14 cellular contexts compared by ENCODE assay signal in genomic region chr3:194548346-194549321, GRCh38.
A peak's percentile ranks its signal among the peaks of the same experiment; 100 is the strongest.
DNase-seq lines count a peak whose midpoint lies in the region; ATAC-seq and TF ChIP-seq lines count a peak whose summit lies in the region.
"Had no signal": no experiment of that assay in that cellular context is flagged by ENCODE, and none has a peak within 500 bp of the region (broad histone marks: within the 10 kb centered on the region; RNA-seq: fewer than 3 reads in every experiment).

No MANE protein-coding gene starts in this region.

- 43 to 47% methylated on average over 16 of the region's 16 CpGs for WGBS in thyroid gland, 2 donors

- DNase-seq in Right ventricle myocardium inferior (ENCODE audit: missing footprints) (no peak), cardiac septum (ENCODE audit: low spot score) (no peak), chondrocyte (ENCODE audit: low spot score) (no peak), left kidney (ENCODE audit: low read depth, low spot score) (peak; percentile 40), thyroid gland (peak; percentile 61 to 74), NCI-H2171 treated with DMSO at 0.1 percent for 48 hours (lab: John Stamatoyannopoulos, UW) (no peak), WTC11 (ENCODE audit: low spot score) (no peak)
- DNase-seq: activated B cell treated with CpG ODN at 0.5 μM for 24 hours; CD8-positive, alpha-beta T cell; head of caudate nucleus; KG1; NCI-H2171 had no signal

- H3K4me1 ChIP-seq in thyroid gland: peaks cover 13 to 24% of the 10 kb centered on the region in 2 donors

- POLR2A ChIA-PET in WTC11 (lab: Charles Lee): no interaction called here

- H3K4me3 ChIP-seq in thyroid gland (replicated peaks in 1 of 3): no peak overlapping the region

- no peak for TF ChIP-seq POLR2A in thyroid gland (IDR thresholded peaks at IDR 0.05)

- H3K27ac ChIP-seq in thyroid gland: peak overlapping the region; percentile 45 to 78 (median 70)
- H3K27ac ChIP-seq: neutrophil had no signal

- intact Hi-C loops in Right ventricle myocardium inferior (cut with DNase I) (no loop called here), cardiac septum (cut with DNase I) (no loop called here), thyroid gland (cut with DNase I) (no loop called here)

- H3K4me3 Mint-ChIP-seq in chondrocyte (ENCODE audit: unreplicated experiment): no peak overlapping the region
- no peak overlapping the region for H3K4me3 Mint-ChIP-seq in WTC11
- H3K4me3 Mint-ChIP-seq: activated B cell treated with CpG ODN at 0.5 μM for 24 hours; CD8-positive, alpha-beta T cell had no signal

- ATAC-seq in Right ventricle myocardium inferior: peak; percentile 42
- no peak for ATAC-seq in GM19455 (IDR thresholded peaks at IDR 0.05; ENCODE audit: unreplicated experiment)
- no peak for ATAC-seq in WTC11
- ATAC-seq: CD8-positive, alpha-beta T cell had no signal

- H3K27ac Mint-ChIP-seq in chondrocyte (ENCODE audit: unreplicated experiment) (peak overlapping the region; percentile 52), WTC11 (no peak overlapping the region)
- H3K27ac Mint-ChIP-seq: activated B cell treated with CpG ODN at 0.5 μM for 24 hours; CD8-positive, alpha-beta T cell had no signal

- no peaks in the 10 kb centered on the region for H3K9me3 ChIP-seq in thyroid gland
- H3K9me3 ChIP-seq: neutrophil had no signal

- H3K27me3 ChIP-seq in thyroid gland: no peaks in the 10 kb centered on the region
- H3K27me3 ChIP-seq: neutrophil had no signal

- H3K9me3 Mint-ChIP-seq in chondrocyte (ENCODE audit: low read depth) (peaks cover 6% of the 10 kb centered on the region), WTC11 (peaks cover 13% of the 10 kb centered on the region)
- H3K9me3 Mint-ChIP-seq: CD8-positive, alpha-beta T cell had no signal

- no peaks in the 10 kb centered on the region for H3K27me3 Mint-ChIP-seq in chondrocyte (ENCODE audit: low read depth)
- H3K27me3 Mint-ChIP-seq in WTC11 (ENCODE audit: low read depth): no peaks in the 10 kb centered on the region

- no peak for TF ChIP-seq CTCF in chondrocyte (IDR thresholded peaks at IDR 0.05)
- TF ChIP-seq CTCF in thyroid gland (IDR thresholded peaks at IDR 0.05): peak in 1 of 6 experiments; percentile 9
- TF ChIP-seq CTCF in WTC11 (IDR thresholded peaks at IDR 0.05): no peak

- peaks cover 15% of the 10 kb centered on the region for H3K4me1 Mint-ChIP-seq in chondrocyte (ENCODE audit: low read depth)
- no peaks in the 10 kb centered on the region for H3K4me1 Mint-ChIP-seq in WTC11
- H3K4me1 Mint-ChIP-seq: activated B cell treated with CpG ODN at 0.5 μM for 24 hours had no signal

- H3K36me3 ChIP-seq in thyroid gland: no peaks in the 10 kb centered on the region
- H3K36me3 ChIP-seq: neutrophil had no signal

- H3K36me3 Mint-ChIP-seq in chondrocyte (ENCODE audit: low read depth): no peaks in the 10 kb centered on the region
- H3K36me3 Mint-ChIP-seq in WTC11: peaks cover 6% of the 10 kb centered on the region
- H3K36me3 Mint-ChIP-seq: CD8-positive, alpha-beta T cell had no signal

- CTCF ChIA-PET in WTC11 (lab: Charles Lee): no interaction called here

TF ChIP-seq in WTC11, 78 proteins besides CTCF, POLR2A, EP300 and RAD21 (continues in another document):
- no peak for TF ChIP-seq ATF3 (CRISPR knock-in tag; conservative IDR thresholded peaks at IDR 0.05)
- TF ChIP-seq ZNF396 (CRISPR knock-in tag; IDR thresholded peaks at IDR 0.05; ENCODE audit: borderline replicate concordance): no peak
- TF ChIP-seq, protein P1, sequence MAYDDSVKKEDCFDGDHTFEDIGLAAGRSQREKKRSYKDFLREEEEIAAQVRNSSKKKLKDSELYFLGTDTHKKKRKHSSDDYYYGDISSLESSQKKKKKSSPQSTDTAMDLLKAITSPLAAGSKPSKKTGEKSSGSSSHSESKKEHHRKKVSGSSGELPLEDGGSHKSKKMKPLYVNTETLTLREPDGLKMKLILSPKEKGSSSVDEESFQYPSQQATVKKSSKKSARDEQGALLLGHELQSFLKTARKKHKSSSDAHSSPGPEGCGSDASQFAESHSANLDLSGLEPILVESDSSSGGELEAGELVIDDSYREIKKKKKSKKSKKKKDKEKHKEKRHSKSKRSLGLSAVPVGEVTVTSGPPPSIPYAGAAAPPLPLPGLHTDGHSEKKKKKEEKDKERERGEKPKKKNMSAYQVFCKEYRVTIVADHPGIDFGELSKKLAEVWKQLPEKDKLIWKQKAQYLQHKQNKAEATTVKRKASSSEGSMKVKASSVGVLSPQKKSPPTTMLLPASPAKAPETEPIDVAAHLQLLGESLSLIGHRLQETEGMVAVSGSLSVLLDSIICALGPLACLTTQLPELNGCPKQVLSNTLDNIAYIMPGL (CRISPR knock-in tag; IDR thresholded peaks at IDR 0.05): no peak
- TF ChIP-seq, protein P2, sequence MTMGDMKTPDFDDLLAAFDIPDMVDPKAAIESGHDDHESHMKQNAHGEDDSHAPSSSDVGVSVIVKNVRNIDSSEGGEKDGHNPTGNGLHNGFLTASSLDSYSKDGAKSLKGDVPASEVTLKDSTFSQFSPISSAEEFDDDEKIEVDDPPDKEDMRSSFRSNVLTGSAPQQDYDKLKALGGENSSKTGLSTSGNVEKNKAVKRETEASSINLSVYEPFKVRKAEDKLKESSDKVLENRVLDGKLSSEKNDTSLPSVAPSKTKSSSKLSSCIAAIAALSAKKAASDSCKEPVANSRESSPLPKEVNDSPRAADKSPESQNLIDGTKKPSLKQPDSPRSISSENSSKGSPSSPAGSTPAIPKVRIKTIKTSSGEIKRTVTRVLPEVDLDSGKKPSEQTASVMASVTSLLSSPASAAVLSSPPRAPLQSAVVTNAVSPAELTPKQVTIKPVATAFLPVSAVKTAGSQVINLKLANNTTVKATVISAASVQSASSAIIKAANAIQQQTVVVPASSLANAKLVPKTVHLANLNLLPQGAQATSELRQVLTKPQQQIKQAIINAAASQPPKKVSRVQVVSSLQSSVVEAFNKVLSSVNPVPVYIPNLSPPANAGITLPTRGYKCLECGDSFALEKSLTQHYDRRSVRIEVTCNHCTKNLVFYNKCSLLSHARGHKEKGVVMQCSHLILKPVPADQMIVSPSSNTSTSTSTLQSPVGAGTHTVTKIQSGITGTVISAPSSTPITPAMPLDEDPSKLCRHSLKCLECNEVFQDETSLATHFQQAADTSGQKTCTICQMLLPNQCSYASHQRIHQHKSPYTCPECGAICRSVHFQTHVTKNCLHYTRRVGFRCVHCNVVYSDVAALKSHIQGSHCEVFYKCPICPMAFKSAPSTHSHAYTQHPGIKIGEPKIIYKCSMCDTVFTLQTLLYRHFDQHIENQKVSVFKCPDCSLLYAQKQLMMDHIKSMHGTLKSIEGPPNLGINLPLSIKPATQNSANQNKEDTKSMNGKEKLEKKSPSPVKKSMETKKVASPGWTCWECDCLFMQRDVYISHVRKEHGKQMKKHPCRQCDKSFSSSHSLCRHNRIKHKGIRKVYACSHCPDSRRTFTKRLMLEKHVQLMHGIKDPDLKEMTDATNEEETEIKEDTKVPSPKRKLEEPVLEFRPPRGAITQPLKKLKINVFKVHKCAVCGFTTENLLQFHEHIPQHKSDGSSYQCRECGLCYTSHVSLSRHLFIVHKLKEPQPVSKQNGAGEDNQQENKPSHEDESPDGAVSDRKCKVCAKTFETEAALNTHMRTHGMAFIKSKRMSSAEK (CRISPR knock-in tag; IDR thresholded peaks at IDR 0.05; ENCODE audit: borderline replicate concordance): no peak
- TF ChIP-seq, protein P3, sequence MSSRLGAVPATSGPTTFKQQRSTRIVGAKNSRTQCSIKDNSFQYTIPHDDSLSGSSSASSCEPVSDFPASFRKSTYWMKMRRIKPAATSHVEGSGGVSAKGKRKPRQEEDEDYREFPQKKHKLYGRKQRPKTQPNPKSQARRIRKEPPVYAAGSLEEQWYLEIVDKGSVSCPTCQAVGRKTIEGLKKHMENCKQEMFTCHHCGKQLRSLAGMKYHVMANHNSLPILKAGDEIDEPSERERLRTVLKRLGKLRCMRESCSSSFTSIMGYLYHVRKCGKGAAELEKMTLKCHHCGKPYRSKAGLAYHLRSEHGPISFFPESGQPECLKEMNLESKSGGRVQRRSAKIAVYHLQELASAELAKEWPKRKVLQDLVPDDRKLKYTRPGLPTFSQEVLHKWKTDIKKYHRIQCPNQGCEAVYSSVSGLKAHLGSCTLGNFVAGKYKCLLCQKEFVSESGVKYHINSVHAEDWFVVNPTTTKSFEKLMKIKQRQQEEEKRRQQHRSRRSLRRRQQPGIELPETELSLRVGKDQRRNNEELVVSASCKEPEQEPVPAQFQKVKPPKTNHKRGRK (CRISPR knock-in tag; IDR thresholded peaks at IDR 0.05; ENCODE audit: borderline replicate concordance): no peak
- no peak for TF ChIP-seq JAZF1 (CRISPR knock-in tag; IDR thresholded peaks at IDR 0.05)
- no peak for TF ChIP-seq KAT7 (CRISPR knock-in tag; IDR thresholded peaks at IDR 0.05; ENCODE audit: borderline replicate concordance)
- TF ChIP-seq, protein P4, sequence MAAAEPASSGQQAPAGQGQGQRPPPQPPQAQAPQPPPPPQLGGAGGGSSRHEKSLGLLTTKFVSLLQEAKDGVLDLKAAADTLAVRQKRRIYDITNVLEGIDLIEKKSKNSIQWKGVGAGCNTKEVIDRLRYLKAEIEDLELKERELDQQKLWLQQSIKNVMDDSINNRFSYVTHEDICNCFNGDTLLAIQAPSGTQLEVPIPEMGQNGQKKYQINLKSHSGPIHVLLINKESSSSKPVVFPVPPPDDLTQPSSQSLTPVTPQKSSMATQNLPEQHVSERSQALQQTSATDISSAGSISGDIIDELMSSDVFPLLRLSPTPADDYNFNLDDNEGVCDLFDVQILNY (CRISPR knock-in tag; IDR thresholded peaks at IDR 0.05): no peak
- TF ChIP-seq, protein P5, sequence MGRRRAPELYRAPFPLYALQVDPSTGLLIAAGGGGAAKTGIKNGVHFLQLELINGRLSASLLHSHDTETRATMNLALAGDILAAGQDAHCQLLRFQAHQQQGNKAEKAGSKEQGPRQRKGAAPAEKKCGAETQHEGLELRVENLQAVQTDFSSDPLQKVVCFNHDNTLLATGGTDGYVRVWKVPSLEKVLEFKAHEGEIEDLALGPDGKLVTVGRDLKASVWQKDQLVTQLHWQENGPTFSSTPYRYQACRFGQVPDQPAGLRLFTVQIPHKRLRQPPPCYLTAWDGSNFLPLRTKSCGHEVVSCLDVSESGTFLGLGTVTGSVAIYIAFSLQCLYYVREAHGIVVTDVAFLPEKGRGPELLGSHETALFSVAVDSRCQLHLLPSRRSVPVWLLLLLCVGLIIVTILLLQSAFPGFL (CRISPR knock-in tag; IDR thresholded peaks at IDR 0.05; ENCODE audit: borderline replicate concordance): no peak

Comparison
In these comparisons a context has a peak if more than half of its experiments do, and no peak if none do; other contexts are left out.
1. DNase-seq: peak in left kidney (single experiment) and thyroid gland (2 of 2); none in Right ventricle myocardium inferior (single experiment), cardiac septum (single experiment), chondrocyte (single experiment), NCI-H2171 treated with DMSO at 0.1 percent for 48 hours (single experiment) and WTC11 (single experiment).